31 cellular contexts compared by ENCODE assay signal in the genomic region with DNA sequence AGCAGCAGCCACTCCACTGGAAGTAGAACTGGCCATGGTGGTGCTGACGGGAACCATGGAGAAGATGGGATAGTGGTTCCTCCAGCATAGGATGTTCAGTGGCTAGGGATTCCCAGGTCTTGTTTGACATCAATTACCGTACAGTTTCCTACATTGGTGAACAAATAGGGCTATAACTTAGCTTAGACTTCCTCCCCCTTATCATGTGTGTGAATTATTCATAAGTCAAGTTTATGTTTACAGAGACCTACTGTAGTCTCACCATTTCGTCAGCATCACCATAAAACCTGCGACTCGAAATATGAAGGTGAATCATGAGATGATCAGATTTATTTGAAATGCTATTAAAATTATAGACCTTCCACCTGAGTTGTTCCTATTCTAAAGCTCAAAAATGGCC. TPM values are rescaled to one million over a fixed set of nuclear protein-coding genes. Genes with fewer than 3 reads are reported as not detected.
DNase-seq lines count a peak whose midpoint lies in the region; ATAC-seq and TF ChIP-seq lines count a peak whose summit lies in the region.
"Had no signal": no experiment of that assay in that cellular context is flagged by ENCODE, and none has a peak within 500 bp of the region (broad histone marks: within the 10 kb centered on the region; RNA-seq: fewer than 3 reads in every experiment).

No MANE protein-coding gene starts in this region.

- peaks cover 6% of the 10 kb centered on the region for H3K9me3 Mint-ChIP-seq in activated naive CD4-positive, alpha-beta T cell treated with anti-CD3 and anti-CD28 coated beads, Interleukin-2, amount 10 ng/mL, durations not matched to agents 7 days and 5 days
- H3K9me3 Mint-ChIP-seq: activated naive CD4-positive, alpha-beta T cell treated with anti-CD3 and anti-CD28 coated beads for 36 hours; activated T-cell treated with anti-CD3 and anti-CD28 coated beads, Interleukin-2, amount 50 U/mL, for 72 hours had no signal

- no peak overlapping the region for H3K18ac ChIP-seq in mesenchymal stem cell (ENCODE audit: low read depth in 1 of 2, low read length in 2 of 2)

- ATAC-seq in HCT116, result no peak
- ATAC-seq: activated T-cell treated with anti-CD3 and anti-CD28 coated beads, Interleukin-2, amount 50 U/mL, for 72 hours; esophagus mucosa; gastrocnemius medialis; left lung; naive thymus-derived CD8-positive, alpha-beta T cell; psoas muscle; T-cell had no signal

- H3K4me2 ChIP-seq in HCT116 (ENCODE audit: low read length), result peak overlapping the region; percentile 28; the same call in 1 of the 2 replicates
- H3K4me2 ChIP-seq in mesenchymal stem cell (ENCODE audit: low read length, poor library complexity, severe bottlenecking), result no peak overlapping the region
- H3K4me2 ChIP-seq: BLaER1 treated with 17β-estradiol and CSF1 and Interleukin-3, amounts not matched to agents 10 nM and 100 nM; hepatocyte had no signal

- no peaks in the 10 kb centered on the region for H3K79me2 ChIP-seq in HCT116 (ENCODE audit: insufficient read depth, low read length)
- H3K79me2 ChIP-seq: hepatocyte had no signal

- H3K27me3 Mint-ChIP-seq in activated naive CD4-positive, alpha-beta T cell treated with anti-CD3 and anti-CD28 coated beads, Interleukin-2, amount 10 ng/mL, durations not matched to agents 7 days and 5 days, result peaks cover 21% of the 10 kb centered on the region

- H3K4ac ChIP-seq in mesenchymal stem cell (ENCODE audit: low read depth in 1 of 2, low read length in 2 of 2), result no peak overlapping the region

- H2BK12ac ChIP-seq in mesenchymal stem cell (ENCODE audit: low read length in 2 of 2), result no peak overlapping the region

- H3K27ac Mint-ChIP-seq in activated naive CD4-positive, alpha-beta T cell treated with anti-CD3 and anti-CD28 coated beads, Interleukin-2, amount 10 ng/mL, durations not matched to agents 7 days and 5 days, result no peak overlapping the region
- H3K27ac Mint-ChIP-seq: activated naive CD4-positive, alpha-beta T cell treated with anti-CD3 and anti-CD28 coated beads for 36 hours; activated T-cell treated with anti-CD3 and anti-CD28 coated beads, Interleukin-2, amount 50 U/mL, for 72 hours; T-cell had no signal

- POLR2A ChIA-PET in AG04450 (lab: Yijun Ruan, JAX), result interaction anchor here (0.6 to 1.8 kb wide), 6 partner anchors 32 to 490 kb away, joined by 3 to 11 read pairs (median 4); a partner anchor contains a TSS
- POLR2A ChIA-PET in HCT116 (lab: Charles Lee), result no interaction called here

- TF ChIP-seq CTCF in AG04450 (IDR thresholded peaks at IDR 0.05; ENCODE audit: low read depth, low read length), result no peak
- TF ChIP-seq CTCF in HCT116 (IDR thresholded peaks at IDR 0.05 in 2 of 3, conservative IDR thresholded peaks at IDR 0.05 in 1 of 3; ENCODE audit: borderline replicate concordance in 1 of 3, insufficient read depth in 1 of 3, low read depth in 2 of 3, low read length in 2 of 3), result no peak
- no peak for TF ChIP-seq CTCF in brain microvascular endothelial cell (IDR thresholded peaks at IDR 0.05; ENCODE audit: low read depth, low read length, missing control alignments)

- no peak overlapping the region for H3K14ac ChIP-seq in mesenchymal stem cell (ENCODE audit: low read length in 2 of 2)

- H3K9me3 ChIP-seq in AG04450 (ENCODE audit: control insufficient read depth, insufficient read depth, low read length) (no peaks in the 10 kb centered on the region), HCT116 (ENCODE audit: control insufficient read depth in 1 of 2, insufficient read depth in 1 of 2, low read depth in 1 of 2, low read length in 2 of 2) (peaks cover 0 to 9% of the 10 kb centered on the region in 2 experiments; a peak in 1 of 4 replicates), mesenchymal stem cell (ENCODE audit: control insufficient read depth, low read length) (no peaks in the 10 kb centered on the region)
- H3K9me3 ChIP-seq: gastrocnemius medialis, left lung, transverse colon had no signal

- TF ChIP-seq RAD21 in HCT116 (IDR thresholded peaks at IDR 0.05; ENCODE audit: low read depth), result no peak

- intact Hi-C loops in HCT116 (cut with micrococcal nuclease), result no loop called here

- TF ChIP-seq POLR2A in HCT116 (IDR thresholded peaks at IDR 0.05; ENCODE audit: borderline replicate concordance, extremely low read depth, insufficient read depth, insufficient read length), result no peak

- no peaks in the 10 kb centered on the region for H3K27me3 ChIP-seq in AG04450 (ENCODE audit: control insufficient read depth, insufficient read depth, low read length)
- H3K27me3 ChIP-seq in HCT116 (ENCODE audit: insufficient read depth, low read length), result no peaks in the 10 kb centered on the region
- H3K27me3 ChIP-seq in brain microvascular endothelial cell (replicated peaks), result no peaks in the 10 kb centered on the region
- no peaks in the 10 kb centered on the region for H3K27me3 ChIP-seq in mesenchymal stem cell (ENCODE audit: control insufficient read depth in 1 of 2, insufficient read depth in 1 of 2, low read length in 2 of 2)
- H3K27me3 ChIP-seq: BLaER1 treated with 17β-estradiol and CSF1 and Interleukin-3, amounts not matched to agents 10 nM and 100 nM; cardiac muscle cell; hepatocyte had no signal

- RAD21 ChIA-PET in HCT116 (lab: Charles Lee; ENCODE audit: low non-redundant PET in 1 of 2, low total read pairs in 2 of 2, uncharacterized antibody in 2 of 2, unreplicated experiment in 2 of 2), result no interaction called here

- H3K4me1 Mint-ChIP-seq in activated naive CD4-positive, alpha-beta T cell treated with anti-CD3 and anti-CD28 coated beads, Interleukin-2, amount 10 ng/mL, durations not matched to agents 7 days and 5 days, result no peaks in the 10 kb centered on the region
- H3K4me1 Mint-ChIP-seq: naive thymus-derived CD8-positive, alpha-beta T cell had no signal

- H4K20me1 ChIP-seq in HCT116 (ENCODE audit: insufficient read depth), result no peaks in the 10 kb centered on the region
- H4K20me1 ChIP-seq: BLaER1 treated with 17β-estradiol and CSF1 and Interleukin-3, amounts not matched to agents 10 nM and 100 nM had no signal

- no peak overlapping the region for H3K23ac ChIP-seq in mesenchymal stem cell (ENCODE audit: low read length in 2 of 2)

- DNase-seq in AG04450 (ENCODE audit: low read depth, low spot score) (no peak), HCT116 (ENCODE audit: low read depth, low spot score) (no peak), brain microvascular endothelial cell (no peak), mesenchymal stem cell (no peak), SK-N-DZ (ENCODE audit: low spot score) (no peak), hippocampal formation (lab: John Stamatoyannopoulos, UW) (no peak), globus pallidus (ENCODE audit: low spot score) (no peak)
- DNase-seq in activated naive CD4-positive, alpha-beta T cell treated with anti-CD3 and anti-CD28 coated beads, Interleukin-2, amount 10 ng/mL, durations not matched to agents 7 days and 5 days, result no peak
- DNase-seq: activated CD4-positive, CD25-positive, alpha-beta regulatory T cell; activated naive CD4-positive, alpha-beta T cell treated with anti-CD3 and anti-CD28 coated beads for 36 hours; activated T-cell treated with anti-CD3 and anti-CD28 coated beads, Interleukin-2, amount 50 U/mL, for 72 hours; anterior cingulate cortex; effector memory CD4-positive, alpha-beta T cell; gastrocnemius medialis; left lung; naive thymus-derived CD8-positive, alpha-beta T cell; NCI-H1092 treated with DMSO at 0.1 percent for 48 hours; NCI-H2029; NCI-H524 treated with DMSO at 0.1 percent for 48 hours; NK-92 treated with Interleukin-12 subunit alpha and Interleukin-12 subunit beta, amount 100 ng/mL, for 24 hours; nucleus accumbens; psoas muscle; SIG-M5; T-cell; transverse colon had no signal

- H2BK15ac ChIP-seq in mesenchymal stem cell (ENCODE audit: low read depth, poor library complexity, severe bottlenecking), result no peak overlapping the region

- H2AFZ ChIP-seq in HCT116 (ENCODE audit: low read depth, low read length, poor library complexity, severe bottlenecking), result no peak overlapping the region
- no peak overlapping the region for H2AFZ ChIP-seq in mesenchymal stem cell (ENCODE audit: low read depth, low read length)
- H2AFZ ChIP-seq: hepatocyte had no signal

- no peaks in the 10 kb centered on the region for H3K36me3 Mint-ChIP-seq in activated naive CD4-positive, alpha-beta T cell treated with anti-CD3 and anti-CD28 coated beads, Interleukin-2, amount 10 ng/mL, durations not matched to agents 7 days and 5 days
- H3K36me3 Mint-ChIP-seq: T-cell had no signal

- WGBS in mesenchymal stem cell, result no CpG with 5 or more reads among the region's 5 CpGs

- in situ Hi-C loops in brain microvascular endothelial cell (cut with HindIII; ENCODE audit: low pct_ligation_motif_present, low sequenced_read_pairs), result no loop called here

- no peaks in the 10 kb centered on the region for H3K79me1 ChIP-seq in mesenchymal stem cell (replicated peaks; ENCODE audit: low read length, poor library complexity, severe bottlenecking)

- H4K8ac ChIP-seq in mesenchymal stem cell (ENCODE audit: low read length), result no peak overlapping the region

- no peak overlapping the region for H3K4me3 Mint-ChIP-seq in activated naive CD4-positive, alpha-beta T cell treated with anti-CD3 and anti-CD28 coated beads, Interleukin-2, amount 10 ng/mL, durations not matched to agents 7 days and 5 days
- H3K4me3 Mint-ChIP-seq: activated naive CD4-positive, alpha-beta T cell treated with anti-CD3 and anti-CD28 coated beads for 36 hours; activated T-cell treated with anti-CD3 and anti-CD28 coated beads, Interleukin-2, amount 50 U/mL, for 72 hours; naive thymus-derived CD8-positive, alpha-beta T cell; T-cell had no signal

- peak overlapping the region; percentile 10 for H2AK5ac ChIP-seq in mesenchymal stem cell (ENCODE audit: low read length, severe bottlenecking)

- H3K36me3 ChIP-seq in HCT116 (ENCODE audit: control insufficient read depth in 1 of 2, insufficient read depth in 2 of 2, low read length in 2 of 2) (peaks cover 0 to 5% of the 10 kb centered on the region in 2 experiments; a peak in 1 of 4 replicates), brain microvascular endothelial cell (replicated peaks) (no peaks in the 10 kb centered on the region), mesenchymal stem cell (ENCODE audit: control insufficient read depth in 1 of 2, insufficient read depth in 2 of 2, low read depth in 1 of 2, low read length in 2 of 2) (no peaks in the 10 kb centered on the region)
- H3K36me3 ChIP-seq: BLaER1 treated with 17β-estradiol and CSF1 and Interleukin-3, amounts not matched to agents 10 nM and 100 nM; cardiac muscle cell; gastrocnemius medialis; left lung; transverse colon had no signal

- H3K27ac ChIP-seq in AG04450 (ENCODE audit: low read depth, low read length) (peak overlapping the region; percentile 49), HCT116 (ENCODE audit: low read depth, low read length) (peak overlapping the region; percentile 85), brain microvascular endothelial cell (peak overlapping the region; percentile 71), mesenchymal stem cell (ENCODE audit: low read length, poor library complexity, severe bottlenecking) (peak overlapping the region; percentile 55)
- H3K27ac ChIP-seq: BLaER1 treated with 17β-estradiol and CSF1 and Interleukin-3, amounts not matched to agents 10 nM and 100 nM; cardiac muscle cell; coronary artery; gastrocnemius medialis; hepatocyte; left lung; psoas muscle; transverse colon had no signal

- no peak overlapping the region for H4K91ac ChIP-seq in mesenchymal stem cell (ENCODE audit: low read length)

- no TSS peak for BruUV-seq in HCT116 (replicated peaks; lab: Mats Ljungman, UMichigan)

- peak overlapping the region; percentile 10; the same call in 1 of the 2 replicates for H3K9ac ChIP-seq in HCT116 (ENCODE audit: low read length)
- H3K9ac ChIP-seq in mesenchymal stem cell (ENCODE audit: low read length), result no peak overlapping the region
- H3K9ac ChIP-seq: BLaER1 treated with 17β-estradiol and CSF1 and Interleukin-3, amounts not matched to agents 10 nM and 100 nM had no signal

- CTCF ChIA-PET in AG04450 (lab: Charles Lee) (interaction anchor here (0.6 to 0.7 kb wide), 3 partner anchors 30 to 272 kb away, joined by 3 to 8 read pairs (median 3); no protein-coding TSS in a partner anchor), HCT116 (lab: Charles Lee) (no interaction called here)
- CTCF ChIA-PET in activated naive CD4-positive, alpha-beta T cell treated with anti-CD3 and anti-CD28 coated beads, Interleukin-2, amount 10 ng/mL, durations not matched to agents 7 days and 5 days (lab: Charles Lee), result interaction anchor here (1.0 to 1.1 kb wide), 2 partner anchors 10 to 11 kb away, joined by 3 to 4 read pairs; a partner anchor contains a TSS

- no peak overlapping the region for H2BK5ac ChIP-seq in mesenchymal stem cell (ENCODE audit: low read depth, low read length, poor library complexity, severe bottlenecking)

- H3K4me3 ChIP-seq in AG04450 (ENCODE audit: low read depth, low read length) (no peak overlapping the region), HCT116 (replicated peaks in 1 of 2; ENCODE audit: low read depth in 1 of 2, low read length in 2 of 2) (no peak overlapping the region), brain microvascular endothelial cell (ENCODE audit: low read depth, low read length) (no peak overlapping the region), mesenchymal stem cell (ENCODE audit: insufficient read depth in 1 of 2, low read depth in 1 of 2, low read length in 2 of 2) (no peak overlapping the region)
- H3K4me3 ChIP-seq: BLaER1 treated with 17β-estradiol and CSF1 and Interleukin-3, amounts not matched to agents 10 nM and 100 nM; cardiac muscle cell; coronary artery; gastrocnemius medialis; hepatocyte; left lung; psoas muscle; transverse colon had no signal

- no peaks in the 10 kb centered on the region for H3K9me2 ChIP-seq in HCT116 (ENCODE audit: insufficient read depth)

- no peak overlapping the region for H2BK120ac ChIP-seq in mesenchymal stem cell (ENCODE audit: low read depth, low read length)

- H3K4me1 ChIP-seq in HCT116 (ENCODE audit: control insufficient read depth in 1 of 2, insufficient read depth in 2 of 2, low read length in 2 of 2) (peaks cover 39 to 46% of the 10 kb centered on the region in 2 experiments), mesenchymal stem cell (ENCODE audit: control insufficient read depth, insufficient read depth, low read depth, low read length) (peaks cover 7% of the 10 kb centered on the region)
- H3K4me1 ChIP-seq: BLaER1 treated with 17β-estradiol and CSF1 and Interleukin-3, amounts not matched to agents 10 nM and 100 nM; gastrocnemius medialis; left lung; psoas muscle; transverse colon had no signal

RNA-seq across cellular contexts. Expression of a gene that starts 1.2 kb away (rescaled TPM):
- 1.3 and 2.5 TPM in 2 replicates for polyA plus RNA-seq in AG04450 (2011; rRNA removed)
- polyA minus RNA-seq in AG04450 (2011; rRNA and poly(A)+ RNA removed), result 0.91 and 1.1 TPM in 2 replicates
- 6.3 TPM for total RNA-seq in HCT116 (2021; ENCODE audit: unreplicated experiment)
- polyA plus RNA-seq in HCT116 (2012), result 35.7 and 47.7 TPM in 2 replicates
- polyA plus RNA-seq in mesenchymal stem cell (2013, experiment 1 of 2), result 0.33 TPM
- 0.18 TPM for polyA plus RNA-seq in mesenchymal stem cell (2013, experiment 2 of 2)
- polyA plus RNA-seq in SK-N-DZ (2014; cell fraction: cytosol; rRNA removed), result not detected in 2 replicates
- polyA plus RNA-seq in SK-N-DZ (2014; cell fraction: nucleus; rRNA removed), result not detected in 2 replicates
- total RNA-seq: activated naive CD4-positive, alpha-beta T cell treated with anti-CD3 and anti-CD28 coated beads for 36 hours; activated T-cell treated with anti-CD3 and anti-CD28 coated beads, Interleukin-2, amount 50 U/mL, for 72 hours; cardiac muscle cell; esophagus mucosa; gastrocnemius medialis; hepatocyte; naive thymus-derived CD8-positive, alpha-beta T cell; psoas muscle; skeletal muscle tissue; T-cell; transverse colon had no signal
- polyA plus RNA-seq: cardiac muscle cell; hepatocyte; naive thymus-derived CD8-positive, alpha-beta T cell; psoas muscle had no signal

RNA-seq across cellular contexts. Expression of a gene that starts 3.7 kb away (rescaled TPM):
- polyA plus RNA-seq in AG04450 (2011; rRNA removed), result not detected in 2 replicates
- 0.32 TPM in 1 of 2 replicates, not detected in the other for polyA minus RNA-seq in AG04450 (2011; rRNA and poly(A)+ RNA removed)
- total RNA-seq in HCT116 (2021; ENCODE audit: unreplicated experiment), result 1.2 TPM
- polyA plus RNA-seq in HCT116 (2012), result 0.39 and 1.5 TPM in 2 replicates
- not detected for polyA plus RNA-seq in mesenchymal stem cell (2013, experiment 1 of 2)
- not detected for polyA plus RNA-seq in mesenchymal stem cell (2013, experiment 2 of 2)
- polyA plus RNA-seq in SK-N-DZ (2014; cell fraction: cytosol; rRNA removed), result not detected in 2 replicates
- not detected in 2 replicates for polyA plus RNA-seq in SK-N-DZ (2014; cell fraction: nucleus; rRNA removed)
- total RNA-seq: activated naive CD4-positive, alpha-beta T cell treated with anti-CD3 and anti-CD28 coated beads for 36 hours; activated T-cell treated with anti-CD3 and anti-CD28 coated beads, Interleukin-2, amount 50 U/mL, for 72 hours; cardiac muscle cell; esophagus mucosa; gastrocnemius medialis; hepatocyte; left lung; naive thymus-derived CD8-positive, alpha-beta T cell; psoas muscle; skeletal muscle tissue; T-cell; transverse colon had no signal
- polyA plus RNA-seq: cardiac muscle cell; hepatocyte; naive thymus-derived CD8-positive, alpha-beta T cell; psoas muscle had no signal

RNA-seq across cellular contexts. Expression of a gene that starts 6.9 kb away (rescaled TPM):
- not detected in 2 replicates for polyA plus RNA-seq in AG04450 (2011; rRNA removed)
- not detected in 2 replicates for polyA minus RNA-seq in AG04450 (2011; rRNA and poly(A)+ RNA removed)
- total RNA-seq in HCT116 (2021; ENCODE audit: unreplicated experiment), result 0.76 TPM
- 0.56 and 1.3 TPM in 2 replicates for polyA plus RNA-seq in HCT116 (2012)
- polyA plus RNA-seq in mesenchymal stem cell (2013, experiment 1 of 2), result not detected
- polyA plus RNA-seq in mesenchymal stem cell (2013, experiment 2 of 2), result not detected
- not detected in 2 replicates for polyA plus RNA-seq in SK-N-DZ (2014; cell fraction: cytosol; rRNA removed)
- not detected in 2 replicates for polyA plus RNA-seq in SK-N-DZ (2014; cell fraction: nucleus; rRNA removed)
- total RNA-seq: activated naive CD4-positive, alpha-beta T cell treated with anti-CD3 and anti-CD28 coated beads for 36 hours; activated T-cell treated with anti-CD3 and anti-CD28 coated beads, Interleukin-2, amount 50 U/mL, for 72 hours; cardiac muscle cell; esophagus mucosa; gastrocnemius medialis; hepatocyte; left lung; naive thymus-derived CD8-positive, alpha-beta T cell; psoas muscle; skeletal muscle tissue; T-cell; transverse colon had no signal
- polyA plus RNA-seq: cardiac muscle cell; hepatocyte; naive thymus-derived CD8-positive, alpha-beta T cell; psoas muscle had no signal

RNA-seq across cellular contexts. Expression of a gene that starts 11.6 kb away (rescaled TPM):
- not detected in 2 replicates for polyA plus RNA-seq in AG04450 (2011; rRNA removed)
- polyA minus RNA-seq in AG04450 (2011; rRNA and poly(A)+ RNA removed), result not detected in 2 replicates
- total RNA-seq in HCT116 (2021; ENCODE audit: unreplicated experiment), result not detected
- 0.57 and 0.73 TPM in 2 replicates for polyA plus RNA-seq in HCT116 (2012)
- polyA plus RNA-seq in mesenchymal stem cell (2013, experiment 1 of 2), result not detected
- polyA plus RNA-seq in mesenchymal stem cell (2013, experiment 2 of 2), result not detected
- polyA plus RNA-seq in SK-N-DZ (2014; cell fraction: cytosol; rRNA removed), result not detected in 2 replicates
- not detected in 2 replicates for polyA plus RNA-seq in SK-N-DZ (2014; cell fraction: nucleus; rRNA removed)
- total RNA-seq: activated naive CD4-positive, alpha-beta T cell treated with anti-CD3 and anti-CD28 coated beads for 36 hours; activated T-cell treated with anti-CD3 and anti-CD28 coated beads, Interleukin-2, amount 50 U/mL, for 72 hours; cardiac muscle cell; esophagus mucosa; gastrocnemius medialis; hepatocyte; left lung; naive thymus-derived CD8-positive, alpha-beta T cell; psoas muscle; skeletal muscle tissue; T-cell; transverse colon had no signal
- polyA plus RNA-seq: cardiac muscle cell; hepatocyte; naive thymus-derived CD8-positive, alpha-beta T cell; psoas muscle had no signal

RNA-seq across cellular contexts. Expression of a gene that starts 17.5 kb away (rescaled TPM):
- polyA plus RNA-seq in AG04450 (2011; rRNA removed), result 0.19 and 0.27 TPM in 2 replicates
- 0.30 TPM in 1 of 2 replicates, not detected in the other for polyA minus RNA-seq in AG04450 (2011; rRNA and poly(A)+ RNA removed)
- total RNA-seq in HCT116 (2021; ENCODE audit: unreplicated experiment), result not detected
- 0.31 TPM in 2 replicates for polyA plus RNA-seq in HCT116 (2012)
- not detected for polyA plus RNA-seq in mesenchymal stem cell (2013, experiment 1 of 2)
- not detected for polyA plus RNA-seq in mesenchymal stem cell (2013, experiment 2 of 2)
- polyA plus RNA-seq in SK-N-DZ (2014; cell fraction: cytosol; rRNA removed), result not detected in 2 replicates
- polyA plus RNA-seq in SK-N-DZ (2014; cell fraction: nucleus; rRNA removed), result not detected in 2 replicates
- total RNA-seq: activated naive CD4-positive, alpha-beta T cell treated with anti-CD3 and anti-CD28 coated beads for 36 hours; activated T-cell treated with anti-CD3 and anti-CD28 coated beads, Interleukin-2, amount 50 U/mL, for 72 hours; cardiac muscle cell; esophagus mucosa; gastrocnemius medialis; hepatocyte; left lung; naive thymus-derived CD8-positive, alpha-beta T cell; psoas muscle; skeletal muscle tissue; T-cell; transverse colon had no signal
- polyA plus RNA-seq: cardiac muscle cell; hepatocyte; naive thymus-derived CD8-positive, alpha-beta T cell; psoas muscle had no signal
